In genomic region chr13:35917942-35918645, GRCh38 we compare ENCODE assay signal across 16 cellular contexts.
DNase-seq lines count a peak whose midpoint lies in the region; ATAC-seq and TF ChIP-seq lines count a peak whose summit lies in the region.
"Had no signal": no experiment of that assay in that cellular context is flagged by ENCODE, and none has a peak within 500 bp of the region (broad histone marks: within the 10 kb centered on the region; RNA-seq: fewer than 3 reads in every experiment).

No MANE protein-coding gene starts in this region.

- intact Hi-C loops in left lung (cut with DNase I): no loop called here

- H3K9me3 ChIP-seq in left lung: no peaks in the 10 kb centered on the region
- H3K9me3 ChIP-seq: upper lobe of right lung had no signal

- no peaks in the 10 kb centered on the region for H3K27me3 Mint-ChIP-seq in chondrocyte (ENCODE audit: low read depth)
- H3K27me3 Mint-ChIP-seq in naive thymus-derived CD8-positive, alpha-beta T cell: peaks cover 0 to 19% (median 2%) of the 10 kb centered on the region in 5 donors

- TF ChIP-seq CTCF in chondrocyte (IDR thresholded peaks at IDR 0.05) (no peak), left lung (IDR thresholded peaks at IDR 0.05) (no peak)

- H3K4me3 Mint-ChIP-seq in chondrocyte (ENCODE audit: unreplicated experiment): no peak overlapping the region
- no peak overlapping the region for H3K4me3 Mint-ChIP-seq in naive thymus-derived CD8-positive, alpha-beta T cell
- H3K4me3 Mint-ChIP-seq: activated CD8-positive, alpha-beta T cell treated with anti-CD3 and anti-CD28 coated beads, Interleukin-2, amount 10 ng/mL, durations not matched to agents 7 days and 5 days; activated T-helper 17 cell treated with anti-CD3 and anti-CD28 coated beads, Interleukin-2, amount 50 U/mL, for 72 hours had no signal

- no peaks in the 10 kb centered on the region for H3K36me3 Mint-ChIP-seq in chondrocyte (ENCODE audit: low read depth)
- H3K36me3 Mint-ChIP-seq in naive thymus-derived CD8-positive, alpha-beta T cell: no peaks in the 10 kb centered on the region

- H3K9me3 Mint-ChIP-seq in chondrocyte (ENCODE audit: low read depth): no peaks in the 10 kb centered on the region
- no peaks in the 10 kb centered on the region for H3K9me3 Mint-ChIP-seq in naive thymus-derived CD8-positive, alpha-beta T cell
- H3K9me3 Mint-ChIP-seq: activated T-helper 17 cell treated with anti-CD3 and anti-CD28 coated beads, Interleukin-2, amount 50 U/mL, for 72 hours had no signal

- peak; percentile 22 for ATAC-seq in HG03439 (IDR thresholded peaks at IDR 0.05; ENCODE audit: unreplicated experiment)
- ATAC-seq in left lung: no peak
- no peak for ATAC-seq in naive thymus-derived CD8-positive, alpha-beta T cell
- ATAC-seq: activated CD8-positive, alpha-beta T cell treated with anti-CD3 and anti-CD28 coated beads, Interleukin-2, amount 10 ng/mL, durations not matched to agents 7 days and 5 days; activated T-helper 17 cell treated with anti-CD3 and anti-CD28 coated beads, Interleukin-2, amount 50 U/mL, for 72 hours; upper lobe of right lung had no signal

- peak overlapping the region; percentile 68 for H3K27ac Mint-ChIP-seq in chondrocyte (ENCODE audit: unreplicated experiment)
- H3K27ac Mint-ChIP-seq in naive thymus-derived CD8-positive, alpha-beta T cell: no peak overlapping the region
- H3K27ac Mint-ChIP-seq: activated CD8-positive, alpha-beta T cell treated with anti-CD3 and anti-CD28 coated beads, Interleukin-2, amount 10 ng/mL, durations not matched to agents 7 days and 5 days; activated T-helper 17 cell treated with anti-CD3 and anti-CD28 coated beads, Interleukin-2, amount 50 U/mL, for 72 hours had no signal

- no peak overlapping the region for H3K27ac ChIP-seq in left lung
- H3K27ac ChIP-seq: PC-9, upper lobe of right lung had no signal

- H3K27me3 ChIP-seq in left lung: no peaks in the 10 kb centered on the region
- H3K27me3 ChIP-seq: upper lobe of right lung had no signal

- DNase-seq in GM03348 (ENCODE audit: low spot score): peak; percentile 22
- DNase-seq in chondrocyte (ENCODE audit: low spot score): no peak
- peak; percentile 31 for DNase-seq in renal cortical epithelial cell (ENCODE audit: low read depth)
- no peak for DNase-seq in left lung
- no peak for DNase-seq in DMS53 treated with DMSO at 0.1 percent for 48 hours (lab: John Stamatoyannopoulos, UW; ENCODE audit: unreplicated experiment)
- DNase-seq in naive thymus-derived CD8-positive, alpha-beta T cell: no peak
- DNase-seq in NCI-H1694 (lab: John Stamatoyannopoulos, UW): no peak
- DNase-seq: activated CD8-positive, alpha-beta T cell treated with anti-CD3 and anti-CD28 coated beads, Interleukin-2, amount 10 ng/mL, durations not matched to agents 7 days and 5 days; KBM-7; NCI-H226; PC-9; stimulated activated CD4-positive, alpha-beta T cell treated with anti-CD3 and anti-CD28 coated beads, Interleukin-4, amount 100 ng/mL, for 1 hour; upper lobe of right lung had no signal

- H3K4me1 ChIP-seq in left lung: no peaks in the 10 kb centered on the region
- H3K4me1 ChIP-seq: upper lobe of right lung had no signal

- peaks cover 56% of the 10 kb centered on the region for H3K4me1 Mint-ChIP-seq in chondrocyte (ENCODE audit: low read depth)
- peaks cover 0 to 2% (median 0%) of the 10 kb centered on the region in 4 donors for H3K4me1 Mint-ChIP-seq in naive thymus-derived CD8-positive, alpha-beta T cell
- H3K4me1 Mint-ChIP-seq: activated T-helper 17 cell treated with anti-CD3 and anti-CD28 coated beads, Interleukin-2, amount 50 U/mL, for 72 hours had no signal

- H3K36me3 ChIP-seq in left lung: no peaks in the 10 kb centered on the region
- H3K36me3 ChIP-seq: upper lobe of right lung had no signal

- no peak overlapping the region for H3K4me3 ChIP-seq in left lung
- H3K4me3 ChIP-seq: lung, PC-9, upper lobe of right lung had no signal

- POLR2A ChIA-PET in naive thymus-derived CD8-positive, alpha-beta T cell (lab: Charles Lee): no interaction called here

Comparison
In these comparisons a context has a peak if more than half of its experiments do, and no peak if none do; other contexts are left out.
1. DNase-seq: peak in GM03348 (single experiment) and renal cortical epithelial cell (single experiment); none in chondrocyte (single experiment), left lung (0 of 2), DMS53 treated with DMSO at 0.1 percent for 48 hours (single experiment), naive thymus-derived CD8-positive, alpha-beta T cell (0 of 10) and NCI-H1694 (single experiment).